In the genomic region with DNA sequence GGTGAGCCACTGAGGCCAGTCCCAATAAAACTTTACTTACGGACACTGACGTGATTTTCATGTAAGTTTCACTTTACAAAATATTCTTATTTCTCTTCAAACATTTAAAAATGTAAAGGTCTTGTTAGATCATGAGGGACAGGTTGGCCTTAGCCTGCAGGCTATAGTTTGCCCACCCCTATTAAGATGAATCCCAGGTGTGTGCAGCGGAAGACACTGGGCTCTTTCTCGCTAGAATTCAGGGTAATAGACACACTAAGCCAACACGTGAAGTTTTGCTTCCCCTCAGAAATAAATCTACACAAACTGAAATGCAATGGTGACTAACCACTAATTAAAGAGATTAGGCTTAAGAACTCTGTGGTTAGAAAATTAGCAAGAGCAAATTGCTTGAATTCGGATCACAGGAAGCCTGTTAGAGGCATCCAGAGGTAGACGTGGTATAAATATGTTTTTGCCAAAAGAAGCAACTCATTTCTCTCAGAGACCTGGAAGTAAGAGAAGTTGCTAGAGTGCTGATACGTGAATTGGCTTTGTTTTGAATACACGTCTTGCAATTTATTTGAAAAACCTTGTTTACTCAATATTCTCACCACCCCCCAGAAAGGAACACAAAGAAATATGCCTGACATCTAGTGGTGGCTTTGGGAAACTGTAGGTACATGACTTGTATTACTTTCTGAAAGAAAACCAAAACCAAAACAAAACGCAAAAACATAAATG, we compare ENCODE assay signal across 8 cellular contexts.
A peak's percentile ranks its signal among the peaks of the same experiment; 100 is the strongest.
DNase-seq lines count a peak whose midpoint lies in the region; ATAC-seq lines count a peak whose summit lies in the region.

No MANE protein-coding gene starts in this region.

- H3K4me3 ChIP-seq in CD4-positive, CD25-positive, alpha-beta regulatory T cell (ENCODE audit: low read depth, low read length): peak overlapping the region; percentile 76

- H3K4me1 Mint-ChIP-seq in CD4-positive, CD25-positive, alpha-beta regulatory T cell: peaks cover 9 to 22% (median 17%) of the 10 kb centered on the region in 4 donors
- peaks cover 10% of the 10 kb centered on the region for H3K4me1 Mint-ChIP-seq in activated T-cell treated with anti-CD3 and anti-CD28 coated beads, Interleukin-2, amount 50 U/mL, for 24 hours (ENCODE audit: low read depth)

- no peaks in the 10 kb centered on the region for H3K9me3 Mint-ChIP-seq in CD4-positive, CD25-positive, alpha-beta regulatory T cell
- H3K9me3 Mint-ChIP-seq in activated T-cell treated with anti-CD3 and anti-CD28 coated beads, Interleukin-2, amount 50 U/mL, for 24 hours: no peaks in the 10 kb centered on the region

- peak overlapping the region; percentile 54 for H3K27ac ChIP-seq in CD4-positive, CD25-positive, alpha-beta regulatory T cell (ENCODE audit: insufficient read depth, low read length, poor library complexity, severe bottlenecking)

- no peaks in the 10 kb centered on the region for H3K27me3 Mint-ChIP-seq in CD4-positive, CD25-positive, alpha-beta regulatory T cell
- no peaks in the 10 kb centered on the region for H3K27me3 Mint-ChIP-seq in activated T-cell treated with anti-CD3 and anti-CD28 coated beads, Interleukin-2, amount 50 U/mL, for 24 hours

- DNase-seq in CD4-positive, CD25-positive, alpha-beta regulatory T cell: peak; percentile 22 to 93 (median 80)
- DNase-seq in NCI-H446 (lab: John Stamatoyannopoulos, UW) (peak; percentile 66 to 76), globus pallidus (ENCODE audit: low spot score) (peak; percentile 77), pons (ENCODE audit: low spot score) (peak; percentile 93), occipital lobe (lab: John Stamatoyannopoulos, UW) (no peak)
- DNase-seq in activated T-cell treated with anti-CD3 and anti-CD28 coated beads, Interleukin-2, amount 50 U/mL, for 24 hours: no peak

- H3K27ac Mint-ChIP-seq in CD4-positive, CD25-positive, alpha-beta regulatory T cell: peak overlapping the region; percentile 27 to 47 (median 32)
- peak overlapping the region; percentile 65 for H3K27ac Mint-ChIP-seq in activated T-cell treated with anti-CD3 and anti-CD28 coated beads, Interleukin-2, amount 50 U/mL, for 24 hours

- ATAC-seq in CD4-positive, CD25-positive, alpha-beta regulatory T cell (ENCODE audit: low read depth in 2 of 2): peak; percentile 95 to 98
- ATAC-seq in GM18520 (IDR thresholded peaks at IDR 0.05; ENCODE audit: unreplicated experiment) (peak; percentile 61), HG03354 (IDR thresholded peaks at IDR 0.05; ENCODE audit: poor library complexity, severe bottlenecking, unreplicated experiment) (peak; percentile 87)

- peaks cover 10% of the 10 kb centered on the region for H3K4me1 ChIP-seq in CD4-positive, CD25-positive, alpha-beta regulatory T cell (ENCODE audit: control insufficient read depth, insufficient read depth, low read length, poor library complexity, severe bottlenecking)

- peaks cover 10% of the 10 kb centered on the region for H3K36me3 Mint-ChIP-seq in CD4-positive, CD25-positive, alpha-beta regulatory T cell
- H3K36me3 Mint-ChIP-seq in activated T-cell treated with anti-CD3 and anti-CD28 coated beads, Interleukin-2, amount 50 U/mL, for 24 hours (ENCODE audit: low read depth): no peaks in the 10 kb centered on the region

- H3K27me3 ChIP-seq in CD4-positive, CD25-positive, alpha-beta regulatory T cell (ENCODE audit: control insufficient read depth, insufficient read depth, low read length): no peaks in the 10 kb centered on the region

- no peaks in the 10 kb centered on the region for H3K9me3 ChIP-seq in CD4-positive, CD25-positive, alpha-beta regulatory T cell (ENCODE audit: control insufficient read depth in 2 of 2, low read length in 2 of 2)

- H3K4me3 Mint-ChIP-seq in CD4-positive, CD25-positive, alpha-beta regulatory T cell: peak overlapping the region; percentile 0 to 17 (median 2)
- no peak overlapping the region for H3K4me3 Mint-ChIP-seq in activated T-cell treated with anti-CD3 and anti-CD28 coated beads, Interleukin-2, amount 50 U/mL, for 24 hours

- peaks cover 2% of the 10 kb centered on the region for H3K36me3 ChIP-seq in CD4-positive, CD25-positive, alpha-beta regulatory T cell (ENCODE audit: control insufficient read depth, insufficient read depth, low read length)

Comparison
In these comparisons a context has a peak if more than half of its experiments do, and no peak if none do; other contexts are left out.
1. DNase-seq: peak in CD4-positive, CD25-positive, alpha-beta regulatory T cell (3 of 3), NCI-H446 (2 of 2), globus pallidus (single experiment) and pons (single experiment); none in activated T-cell treated with anti-CD3 and anti-CD28 coated beads, Interleukin-2, amount 50 U/mL, for 24 hours (single experiment) and occipital lobe (single experiment).
2. Peak in every context shown above with its lines, with median percentiles within 50 percentile points of each other: ATAC-seq.